In the genomic region with DNA sequence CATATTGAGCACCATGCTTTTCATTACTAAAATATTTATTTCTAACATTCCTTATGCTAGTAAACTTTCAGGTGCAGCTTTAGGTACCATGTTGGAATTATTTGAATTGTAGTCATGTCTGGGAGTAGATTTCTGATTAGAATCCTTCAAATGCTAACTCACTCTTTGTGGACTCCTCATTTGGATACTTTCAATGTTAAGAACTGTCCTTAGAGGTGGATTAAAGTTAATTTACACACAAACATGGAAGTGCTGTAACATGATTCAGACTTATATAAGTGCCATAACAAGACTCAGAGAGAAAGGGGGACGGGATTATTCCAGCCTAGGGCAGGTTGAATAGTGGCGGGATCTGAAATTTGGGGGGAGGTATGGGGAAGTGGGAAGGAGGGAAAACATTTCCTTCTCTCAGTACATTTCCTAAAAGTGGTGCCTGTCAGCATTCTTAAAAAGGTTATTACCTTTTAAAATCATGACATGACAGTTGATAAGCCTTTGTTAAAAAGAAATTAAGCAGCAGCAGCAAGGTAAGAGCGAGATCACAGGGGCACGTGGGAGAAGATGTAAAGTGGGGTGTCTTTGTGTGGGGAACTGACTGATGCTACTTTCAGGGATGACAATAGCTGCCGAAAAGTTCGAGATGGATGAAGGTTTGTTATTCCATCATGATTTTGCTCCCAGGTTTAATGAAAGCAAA, we compare ENCODE assay signal across 1 cellular context.
TF ChIP-seq lines count a peak whose summit lies in the region.

No MANE protein-coding gene starts in this region.

TF ChIP-seq in HEK293, 187 proteins besides CTCF, POLR2A, EP300 and RAD21:
- TF ChIP-seq TCF7L2 (IDR thresholded peaks at IDR 0.05; ENCODE audit: borderline replicate concordance, low read depth, low read length) (0 out of 2 replicates have a peak, but pooled peaks have one; percentile 7), ZNF133 (tag by site-specific recombination; IDR thresholded peaks at IDR 0.05) (no peak)
